ENCODE assay signal across 20 cellular contexts in genomic region chr19:44696939-44697669, GRCh38. TPM values are rescaled to one million over a fixed set of nuclear protein-coding genes. Genes with fewer than 3 reads are reported as not detected.
DNase-seq lines count a peak whose midpoint lies in the region; ATAC-seq and TF ChIP-seq lines count a peak whose summit lies in the region.
"Had no signal": no experiment of that assay in that cellular context is flagged by ENCODE, and none has a peak within 500 bp of the region (broad histone marks: within the 10 kb centered on the region; RNA-seq: fewer than 3 reads in every experiment).

No MANE protein-coding gene starts in this region.

- H3K36me3 ChIP-seq in CD4-positive, CD25-positive, alpha-beta regulatory T cell (ENCODE audit: control insufficient read depth, insufficient read depth, low read length) = no peaks in the 10 kb centered on the region
- H3K36me3 ChIP-seq in naive thymus-derived CD4-positive, alpha-beta T cell (ENCODE audit: control insufficient read depth in 2 of 3, insufficient read depth in 3 of 3, low read length in 3 of 3) = no peaks in the 10 kb centered on the region
- H3K36me3 ChIP-seq: MG63, thoracic aorta had no signal

- no peaks in the 10 kb centered on the region for H3K27me3 Mint-ChIP-seq in CD4-positive, CD25-positive, alpha-beta regulatory T cell
- peaks cover 0 to 12% (median 0%) of the 10 kb centered on the region in 5 donors for H3K27me3 Mint-ChIP-seq in naive thymus-derived CD4-positive, alpha-beta T cell

- no peak for TF ChIP-seq CTCF in VCaP (conservative IDR thresholded peaks at IDR 0.05)

- H3K4me1 ChIP-seq in CD4-positive, CD25-positive, alpha-beta regulatory T cell (ENCODE audit: control insufficient read depth, insufficient read depth, low read length, poor library complexity, severe bottlenecking) = peaks cover 9% of the 10 kb centered on the region
- H3K4me1 ChIP-seq in naive thymus-derived CD4-positive, alpha-beta T cell (ENCODE audit: control insufficient read depth in 2 of 2, insufficient read depth in 2 of 2, low read length in 2 of 2) = peaks cover 0 to 10% of the 10 kb centered on the region in 2 donors
- H3K4me1 ChIP-seq: psoas muscle had no signal

- no peak overlapping the region for H3K27ac ChIP-seq in CD4-positive, CD25-positive, alpha-beta regulatory T cell (ENCODE audit: insufficient read depth, low read length, poor library complexity, severe bottlenecking)
- peak overlapping the region; percentile 97 for H3K27ac ChIP-seq in VCaP
- no peak overlapping the region for H3K27ac ChIP-seq in naive thymus-derived CD4-positive, alpha-beta T cell (ENCODE audit: low read depth, low read length)
- H3K27ac ChIP-seq: psoas muscle, thoracic aorta had no signal

- H3K9me3 ChIP-seq in CD4-positive, CD25-positive, alpha-beta regulatory T cell (ENCODE audit: control insufficient read depth in 2 of 2, low read length in 2 of 2) = no peaks in the 10 kb centered on the region
- no peaks in the 10 kb centered on the region for H3K9me3 ChIP-seq in naive thymus-derived CD4-positive, alpha-beta T cell (ENCODE audit: control insufficient read depth in 2 of 3, low read length in 3 of 3)
- H3K9me3 ChIP-seq: MG63, psoas muscle, thoracic aorta had no signal

- intact Hi-C loops in naive thymus-derived CD4-positive, alpha-beta T cell (cut with micrococcal nuclease) = no loop called here

- no peaks in the 10 kb centered on the region for H3K27me3 ChIP-seq in CD4-positive, CD25-positive, alpha-beta regulatory T cell (ENCODE audit: control insufficient read depth, insufficient read depth, low read length)
- H3K27me3 ChIP-seq in naive thymus-derived CD4-positive, alpha-beta T cell (ENCODE audit: control insufficient read depth in 2 of 2, insufficient read depth in 2 of 2, low read length in 2 of 2) = no peaks in the 10 kb centered on the region
- H3K27me3 ChIP-seq: MG63 had no signal

- no peak overlapping the region for H3K4me3 ChIP-seq in CD4-positive, CD25-positive, alpha-beta regulatory T cell (ENCODE audit: low read depth, low read length)
- H3K4me3 ChIP-seq in naive thymus-derived CD4-positive, alpha-beta T cell (ENCODE audit: low read length) = no peak overlapping the region
- H3K4me3 ChIP-seq: MG63, psoas muscle, thoracic aorta had no signal

- DNase-seq in CD4-positive, CD25-positive, alpha-beta regulatory T cell = no peak
- DNase-seq in NCI-H1092 treated with DMSO at 0.1 percent for 48 hours (lab: John Stamatoyannopoulos, UW) (peak; percentile 74), medulla oblongata (ENCODE audit: extremely low spot score) (no peak), NCI-H2081 treated with DMSO at 0.1 percent for 48 hours (lab: John Stamatoyannopoulos, UW) (no peak), CD1c-positive myeloid dendritic cell (ENCODE audit: extremely low spot score) (no peak)
- no peak for DNase-seq in naive thymus-derived CD4-positive, alpha-beta T cell
- DNase-seq: activated CD8-positive, alpha-beta memory T cell treated with anti-CD3 and anti-CD28 coated beads, Interleukin-2, amount 10 ng/mL, durations not matched to agents 7 days and 5 days; activated naive CD4-positive, alpha-beta T cell treated with Interleukin-2 at 50 U/mL for 16 hours; AML-193; foreskin fibroblast; MG63; NCI-H524; psoas muscle had no signal

- H3K4me1 Mint-ChIP-seq in CD4-positive, CD25-positive, alpha-beta regulatory T cell = peaks cover 6 to 15% (median 10%) of the 10 kb centered on the region in 4 donors
- H3K4me1 Mint-ChIP-seq in naive thymus-derived CD4-positive, alpha-beta T cell = peaks cover 9 to 21% (median 14%) of the 10 kb centered on the region in 7 donors
- H3K4me1 Mint-ChIP-seq: brain, mesothelial cell of epicardium had no signal

- H3K9me3 Mint-ChIP-seq in CD4-positive, CD25-positive, alpha-beta regulatory T cell = no peaks in the 10 kb centered on the region
- no peaks in the 10 kb centered on the region for H3K9me3 Mint-ChIP-seq in naive thymus-derived CD4-positive, alpha-beta T cell
- H3K9me3 Mint-ChIP-seq: mesothelial cell of epicardium had no signal

- H3K4me3 Mint-ChIP-seq in CD4-positive, CD25-positive, alpha-beta regulatory T cell = no peak overlapping the region
- no peak overlapping the region for H3K4me3 Mint-ChIP-seq in naive thymus-derived CD4-positive, alpha-beta T cell
- H3K4me3 Mint-ChIP-seq: activated CD8-positive, alpha-beta memory T cell treated with anti-CD3 and anti-CD28 coated beads, Interleukin-2, amount 10 ng/mL, durations not matched to agents 7 days and 5 days; brain; mesothelial cell of epicardium had no signal

- H3K36me3 Mint-ChIP-seq in CD4-positive, CD25-positive, alpha-beta regulatory T cell = no peaks in the 10 kb centered on the region
- H3K36me3 Mint-ChIP-seq in naive thymus-derived CD4-positive, alpha-beta T cell = peaks cover 0 to 3% (median 0%) of the 10 kb centered on the region in 5 donors
- H3K36me3 Mint-ChIP-seq: activated CD8-positive, alpha-beta memory T cell treated with anti-CD3 and anti-CD28 coated beads, Interleukin-2, amount 10 ng/mL, durations not matched to agents 7 days and 5 days; brain; mesothelial cell of epicardium had no signal

- no peak for ATAC-seq in CD4-positive, CD25-positive, alpha-beta regulatory T cell (ENCODE audit: low read depth in 2 of 2)
- ATAC-seq in naive thymus-derived CD4-positive, alpha-beta T cell = no peak
- no peak for ATAC-seq in HG02623 (IDR thresholded peaks at IDR 0.05; ENCODE audit: unreplicated experiment)
- ATAC-seq: activated CD8-positive, alpha-beta memory T cell treated with anti-CD3 and anti-CD28 coated beads, Interleukin-2, amount 10 ng/mL, durations not matched to agents 7 days and 5 days; Right ventricle myocardium inferior had no signal

- POLR2A ChIA-PET in naive thymus-derived CD4-positive, alpha-beta T cell (lab: Charles Lee) = no interaction called here

- CTCF ChIA-PET in naive thymus-derived CD4-positive, alpha-beta T cell (lab: Charles Lee) = interaction anchor here (0.6 kb wide), 1 partner anchor 801 kb away, joined by 3 read pairs; the partner anchor contains the start of gene PPM1N

- peak overlapping the region in 2 of 3 donors; percentile 70 to 91 for H3K27ac Mint-ChIP-seq in CD4-positive, CD25-positive, alpha-beta regulatory T cell
- peak overlapping the region in 5 of 9 donors; percentile 4 to 84 (median 13) for H3K27ac Mint-ChIP-seq in naive thymus-derived CD4-positive, alpha-beta T cell
- H3K27ac Mint-ChIP-seq: activated CD8-positive, alpha-beta memory T cell treated with anti-CD3 and anti-CD28 coated beads, Interleukin-2, amount 10 ng/mL, durations not matched to agents 7 days and 5 days; brain; mesothelial cell of epicardium had no signal

RNA-seq across cellular contexts. Expression of gene CEACAM16, which starts 1.8 kb away (rescaled TPM):
- total RNA-seq in CD4-positive, CD25-positive, alpha-beta regulatory T cell = not detected
- polyA plus RNA-seq in CD4-positive, CD25-positive, alpha-beta regulatory T cell = not detected
- not detected for total RNA-seq in naive thymus-derived CD4-positive, alpha-beta T cell
- polyA plus RNA-seq in naive thymus-derived CD4-positive, alpha-beta T cell = not detected
- total RNA-seq: activated CD8-positive, alpha-beta memory T cell treated with anti-CD3 and anti-CD28 coated beads, Interleukin-2, amount 10 ng/mL, durations not matched to agents 7 days and 5 days; HT-29; mesothelial cell of epicardium; psoas muscle; Right ventricle myocardium inferior; thoracic aorta had no signal

RNA-seq across cellular contexts. Expression of gene CEACAM19, which starts 25.8 kb away (rescaled TPM):
- total RNA-seq in CD4-positive, CD25-positive, alpha-beta regulatory T cell = not detected
- polyA plus RNA-seq in CD4-positive, CD25-positive, alpha-beta regulatory T cell = not detected
- total RNA-seq in naive thymus-derived CD4-positive, alpha-beta T cell = 1 to 10 TPM in 4 of 5 experiments, under 1 TPM in 1; 0.63 to 3.4 (median 2.1) TPM
- not detected for polyA plus RNA-seq in naive thymus-derived CD4-positive, alpha-beta T cell

RNA-seq across cellular contexts. Expression of gene BCL3, which starts 51.4 kb away (rescaled TPM):
- total RNA-seq in CD4-positive, CD25-positive, alpha-beta regulatory T cell = 231 TPM
- polyA plus RNA-seq in CD4-positive, CD25-positive, alpha-beta regulatory T cell = 10 to 100 TPM in 1 of 4 donors, 1 to 10 TPM in 3; 3.4 to 12.5 (median 5.4) TPM
- 100 to 1,000 TPM in 1 of 5 experiments, 10 to 100 TPM in 4; 10.2 to 107 (median 94.2) TPM for total RNA-seq in naive thymus-derived CD4-positive, alpha-beta T cell
- polyA plus RNA-seq in naive thymus-derived CD4-positive, alpha-beta T cell = 1 to 10 TPM; 3.3 to 8.9 TPM

RNA-seq across cellular contexts. Expression of gene PVR, which starts 53.4 kb away (rescaled TPM):
- total RNA-seq in CD4-positive, CD25-positive, alpha-beta regulatory T cell = 0.37 TPM
- under 1 TPM in 1 of 4 donors, not detected in 3; 0.25 TPM for polyA plus RNA-seq in CD4-positive, CD25-positive, alpha-beta regulatory T cell
- total RNA-seq in naive thymus-derived CD4-positive, alpha-beta T cell = 1 to 10 TPM; 3.3 to 8.4 (median 4.3) TPM
- 1 to 10 TPM in 1 of 2 donors, under 1 TPM in 1; 0.87 to 1.2 TPM for polyA plus RNA-seq in naive thymus-derived CD4-positive, alpha-beta T cell
